17 cellular contexts compared by ENCODE assay signal in genomic region chr20:41110930-41111577, GRCh38. TPM values are rescaled to one million over a fixed set of nuclear protein-coding genes. Genes with fewer than 3 reads are reported as not detected.
DNase-seq lines count a peak whose midpoint lies in the region; ATAC-seq and TF ChIP-seq lines count a peak whose summit lies in the region.
"Had no signal": no experiment of that assay in that cellular context is flagged by ENCODE, and none has a peak within 500 bp of the region (broad histone marks: within the 10 kb centered on the region; RNA-seq: fewer than 3 reads in every experiment).

No MANE protein-coding gene starts in this region.

- ATAC-seq in WTC11 = no peak
- ATAC-seq in GM18870 (IDR thresholded peaks at IDR 0.05; ENCODE audit: unreplicated experiment) = no peak
- ATAC-seq in HG03439 (IDR thresholded peaks at IDR 0.05; ENCODE audit: unreplicated experiment) = no peak
- ATAC-seq in GM21367 (IDR thresholded peaks at IDR 0.05; ENCODE audit: unreplicated experiment) = no peak

- CTCF ChIA-PET in WTC11 (lab: Charles Lee) = interaction anchor here (0.8 kb wide), 1 partner anchor 148 kb away, joined by 3 read pairs; no protein-coding TSS in a partner anchor

- H3K9me3 Mint-ChIP-seq in activated naive CD8-positive, alpha-beta T cell (ENCODE audit: low read depth) = no peaks in the 10 kb centered on the region
- no peaks in the 10 kb centered on the region for H3K9me3 Mint-ChIP-seq in activated naive CD8-positive, alpha-beta T cell treated with anti-CD3 and anti-CD28 coated beads for 36 hours
- no peaks in the 10 kb centered on the region for H3K9me3 Mint-ChIP-seq in WTC11
- H3K9me3 Mint-ChIP-seq in type B pancreatic cell = no peaks in the 10 kb centered on the region
- H3K9me3 Mint-ChIP-seq: CD8-positive, alpha-beta memory T cell had no signal

- peak overlapping the region; percentile 16 for H3K27ac Mint-ChIP-seq in activated naive CD8-positive, alpha-beta T cell
- H3K27ac Mint-ChIP-seq in activated naive CD8-positive, alpha-beta T cell treated with anti-CD3 and anti-CD28 coated beads for 36 hours = no peak overlapping the region
- no peak overlapping the region for H3K27ac Mint-ChIP-seq in WTC11
- H3K27ac Mint-ChIP-seq in type B pancreatic cell = peak overlapping the region; percentile 72

- H3K4me3 Mint-ChIP-seq in activated naive CD8-positive, alpha-beta T cell = no peak overlapping the region
- H3K4me3 Mint-ChIP-seq in activated naive CD8-positive, alpha-beta T cell treated with anti-CD3 and anti-CD28 coated beads for 36 hours = no peak overlapping the region
- H3K4me3 Mint-ChIP-seq in WTC11 (no peak overlapping the region), type B pancreatic cell (no peak overlapping the region)
- H3K4me3 Mint-ChIP-seq: CD8-positive, alpha-beta memory T cell had no signal

- TF ChIP-seq CTCF in WTC11 (IDR thresholded peaks at IDR 0.05) (no peak), type B pancreatic cell (conservative IDR thresholded peaks at IDR 0.05) (no peak)

- H3K36me3 Mint-ChIP-seq in activated naive CD8-positive, alpha-beta T cell = peaks cover under 1% of the 10 kb centered on the region
- peaks cover 11% of the 10 kb centered on the region for H3K36me3 Mint-ChIP-seq in activated naive CD8-positive, alpha-beta T cell treated with anti-CD3 and anti-CD28 coated beads for 36 hours
- H3K36me3 Mint-ChIP-seq in WTC11 = peaks cover 61% of the 10 kb centered on the region
- peaks cover 57% of the 10 kb centered on the region for H3K36me3 Mint-ChIP-seq in type B pancreatic cell

- H3K27me3 Mint-ChIP-seq in activated naive CD8-positive, alpha-beta T cell = no peaks in the 10 kb centered on the region
- H3K27me3 Mint-ChIP-seq in activated naive CD8-positive, alpha-beta T cell treated with anti-CD3 and anti-CD28 coated beads for 36 hours = no peaks in the 10 kb centered on the region
- H3K27me3 Mint-ChIP-seq in WTC11 (ENCODE audit: low read depth) = no peaks in the 10 kb centered on the region
- H3K27me3 Mint-ChIP-seq in type B pancreatic cell = no peaks in the 10 kb centered on the region
- H3K27me3 Mint-ChIP-seq: CD8-positive, alpha-beta memory T cell had no signal

- no peak for DNase-seq in activated naive CD8-positive, alpha-beta T cell treated with anti-CD3 and anti-CD28 coated beads for 36 hours
- DNase-seq in WTC11 (ENCODE audit: low spot score) (no peak), kidney tubule cell (ENCODE audit: low spot score) (peak; percentile 66), type B pancreatic cell (ENCODE audit: extremely low spot score, unreplicated experiment) (no peak)
- DNase-seq: CD8-positive, alpha-beta memory T cell; effector CD4-positive, alpha-beta T cell; EL; midbrain; NCI-H2081; NCI-H526 treated with DMSO at 0.1 percent for 48 hours; OCI-M1; SK-N-SH; T1000 had no signal

- POLR2A ChIA-PET in WTC11 (lab: Charles Lee) = no interaction called here

- peaks cover 2% of the 10 kb centered on the region for H3K4me1 Mint-ChIP-seq in activated naive CD8-positive, alpha-beta T cell (ENCODE audit: low read depth)
- peaks cover 4% of the 10 kb centered on the region for H3K4me1 Mint-ChIP-seq in activated naive CD8-positive, alpha-beta T cell treated with anti-CD3 and anti-CD28 coated beads for 36 hours
- H3K4me1 Mint-ChIP-seq in WTC11 (no peaks in the 10 kb centered on the region), type B pancreatic cell (ENCODE audit: unreplicated experiment) (no peaks in the 10 kb centered on the region)
- H3K4me1 Mint-ChIP-seq: CD8-positive, alpha-beta memory T cell had no signal

TF ChIP-seq in WTC11, 78 proteins besides CTCF, POLR2A, EP300 and RAD21:
- no peak for TF ChIP-seq SP1 (CRISPR knock-in tag; conservative IDR thresholded peaks at IDR 0.05)
- TF ChIP-seq ZNF263 (CRISPR knock-in tag; IDR thresholded peaks at IDR 0.05; ENCODE audit: low read depth) = no peak
- no peak for TF ChIP-seq NFYB (CRISPR knock-in tag; conservative IDR thresholded peaks at IDR 0.05; ENCODE audit: low read depth)
- TF ChIP-seq GABPB1 (CRISPR knock-in tag; IDR thresholded peaks at IDR 0.05) = 0 out of 2 replicates have a peak, but pooled peaks have one; percentile 22
- no peak for TF ChIP-seq TEAD1 (CRISPR knock-in tag; IDR thresholded peaks at IDR 0.05)
TF ChIP-seq in WTC11: peak in this region for 1.

RNA-seq across cellular contexts. Expression of gene PLCG1, which starts 26.3 kb away (rescaled TPM):
- 100 to 1,000 TPM; 156 to 162 TPM for total RNA-seq in activated naive CD8-positive, alpha-beta T cell treated with anti-CD3 and anti-CD28 coated beads for 36 hours
- total RNA-seq in WTC11 (2021) (177 to 201 TPM (median 194 TPM) in 3 replicates), type B pancreatic cell (ENCODE audit: low replicate concordance) (78.9 and 241 TPM in 2 replicates)

Comparison
In these comparisons a context has a peak if more than half of its experiments do, and no peak if none do; other contexts are left out.
1. H3K27ac Mint-ChIP-seq: peak in activated naive CD8-positive, alpha-beta T cell (single experiment) and type B pancreatic cell (single experiment); none in activated naive CD8-positive, alpha-beta T cell treated with anti-CD3 and anti-CD28 coated beads for 36 hours (single experiment) and WTC11 (single experiment).